In the genomic region with DNA sequence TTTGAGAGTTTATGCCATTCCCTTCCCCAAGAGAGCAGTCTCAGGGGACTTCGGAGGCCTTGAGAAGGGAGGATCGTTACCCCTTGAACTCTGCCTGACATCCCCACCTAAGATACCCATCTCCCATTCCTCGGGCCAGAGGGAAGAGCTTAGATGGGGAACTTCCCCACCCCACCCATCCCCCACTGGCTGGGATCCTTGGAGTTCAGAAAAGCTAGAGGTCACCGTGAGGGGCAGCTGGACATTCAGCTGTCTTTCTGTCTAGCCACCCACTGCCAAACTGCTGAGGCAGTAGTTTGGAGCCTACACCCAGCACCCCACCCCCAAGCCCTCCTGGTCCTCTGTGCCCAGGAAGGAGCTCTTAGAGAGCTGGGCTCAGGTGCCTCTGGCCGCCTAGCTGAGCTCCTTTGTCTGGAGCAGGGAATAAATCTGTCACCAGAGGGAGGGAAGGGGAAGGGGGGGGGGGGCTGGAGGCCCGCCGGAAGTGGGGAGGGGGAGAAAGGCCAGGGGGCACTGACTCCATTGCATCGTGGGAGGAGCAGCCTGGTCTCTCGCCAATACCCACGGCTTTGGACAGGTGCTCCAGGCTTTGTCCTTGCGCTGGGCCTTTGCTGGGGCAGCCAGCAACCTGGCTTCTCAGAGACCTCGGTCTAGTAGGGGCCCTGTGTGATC, we compare ENCODE assay signal across 10 cellular contexts. TPM values are rescaled to one million over a fixed set of nuclear protein-coding genes. Genes with fewer than 3 reads are reported as not detected.
DNase-seq lines count a peak whose midpoint lies in the region; ATAC-seq and TF ChIP-seq lines count a peak whose summit lies in the region.
"Had no signal": no experiment of that assay in that cellular context is flagged by ENCODE, and none has a peak within 500 bp of the region (broad histone marks: within the 10 kb centered on the region; RNA-seq: fewer than 3 reads in every experiment).

No MANE protein-coding gene starts in this region.

- intact Hi-C loops in colonic mucosa (cut with DNase I): no loop called here

- peaks cover 0 to 1% (median 0%) of the 10 kb centered on the region in 7 donors for H3K9me3 Mint-ChIP-seq in CD4-positive, CD25-positive, alpha-beta regulatory T cell
- H3K9me3 Mint-ChIP-seq in neural progenitor cell: no peaks in the 10 kb centered on the region

- peak overlapping the region; percentile 76 for H2AFZ ChIP-seq in neural progenitor cell (replicated peaks)

- no peak overlapping the region for H3K27ac Mint-ChIP-seq in CD4-positive, CD25-positive, alpha-beta regulatory T cell
- peak overlapping the region; percentile 82 for H3K27ac Mint-ChIP-seq in neural progenitor cell

- peaks cover 13% of the 10 kb centered on the region for H3F3A ChIP-seq in neural progenitor cell (ENCODE audit: low read depth)

- peak overlapping the region in 3 of 4 donors; percentile 62 to 77 (median 71) for H3K4me3 Mint-ChIP-seq in CD4-positive, CD25-positive, alpha-beta regulatory T cell
- peak overlapping the region; percentile 80 for H3K4me3 Mint-ChIP-seq in neural progenitor cell

- H3K9me3 ChIP-seq in CD4-positive, CD25-positive, alpha-beta regulatory T cell (ENCODE audit: control insufficient read depth in 2 of 2, low read length in 2 of 2): no peaks in the 10 kb centered on the region
- no peaks in the 10 kb centered on the region for H3K9me3 ChIP-seq in colonic mucosa
- no peaks in the 10 kb centered on the region for H3K9me3 ChIP-seq in neural progenitor cell (ENCODE audit: low read depth)

- H3K79me2 ChIP-seq in neural progenitor cell (ENCODE audit: low read depth): no peaks in the 10 kb centered on the region

- no peak for TF ChIP-seq CTCF in colonic mucosa (IDR thresholded peaks at IDR 0.05)
- no peak for TF ChIP-seq CTCF in neural progenitor cell (IDR thresholded peaks at IDR 0.05)

- no peak for ATAC-seq in CD4-positive, CD25-positive, alpha-beta regulatory T cell (ENCODE audit: low read depth in 2 of 2)
- no peak for ATAC-seq in GM21723 (IDR thresholded peaks at IDR 0.05; ENCODE audit: unreplicated experiment)

- H3K4me1 ChIP-seq in CD4-positive, CD25-positive, alpha-beta regulatory T cell (ENCODE audit: control insufficient read depth, insufficient read depth, low read length, poor library complexity, severe bottlenecking): peaks cover 14% of the 10 kb centered on the region
- peaks cover 3% of the 10 kb centered on the region for H3K4me1 ChIP-seq in colonic mucosa
- peaks cover 18% of the 10 kb centered on the region for H3K4me1 ChIP-seq in neural progenitor cell

- peak overlapping the region; percentile 93 to 100 for H3K9ac ChIP-seq in colonic mucosa (ENCODE audit: low read depth in 2 of 2, low read length in 2 of 2)
- no peak overlapping the region for H3K9ac ChIP-seq in neural progenitor cell

- H3K4me3 ChIP-seq in CD4-positive, CD25-positive, alpha-beta regulatory T cell (ENCODE audit: low read depth, low read length): no peak overlapping the region
- H3K4me3 ChIP-seq in colonic mucosa (peak overlapping the region; percentile 52), neural progenitor cell (peak overlapping the region; percentile 59)

- H4K20me1 ChIP-seq in neural progenitor cell (ENCODE audit: low read depth): no peaks in the 10 kb centered on the region

- H3K36me3 ChIP-seq in CD4-positive, CD25-positive, alpha-beta regulatory T cell (ENCODE audit: control insufficient read depth, insufficient read depth, low read length): no peaks in the 10 kb centered on the region
- H3K36me3 ChIP-seq in colonic mucosa (peaks cover 3% of the 10 kb centered on the region), neural progenitor cell (no peaks in the 10 kb centered on the region)

- peaks cover 0 to 15% (median 2%) of the 10 kb centered on the region in 4 donors for H3K4me1 Mint-ChIP-seq in CD4-positive, CD25-positive, alpha-beta regulatory T cell
- H3K4me1 Mint-ChIP-seq in neural progenitor cell: peaks cover 28% of the 10 kb centered on the region

- DNase-seq in CD4-positive, CD25-positive, alpha-beta regulatory T cell: no peak
- peak; percentile 59 for DNase-seq in colonic mucosa
- DNase-seq in neural progenitor cell (ENCODE audit: low spot score): peak; percentile 44
- DNase-seq in occipital lobe (lab: John Stamatoyannopoulos, UW): no peak
- no peak for DNase-seq in activated CD4-positive, CD25-positive, alpha-beta regulatory T cell (lab: John Stamatoyannopoulos, UW)
- no peak for DNase-seq in AML-193 (lab: John Stamatoyannopoulos, UW)
- DNase-seq: NCI-H446 had no signal

- H3K27me3 ChIP-seq in CD4-positive, CD25-positive, alpha-beta regulatory T cell (ENCODE audit: control insufficient read depth, insufficient read depth, low read length): peaks cover 11% of the 10 kb centered on the region
- H3K27me3 ChIP-seq in colonic mucosa: no peaks in the 10 kb centered on the region
- peaks cover 54% of the 10 kb centered on the region for H3K27me3 ChIP-seq in neural progenitor cell

- peak overlapping the region; percentile 94 for H3K4me2 ChIP-seq in neural progenitor cell

- no peak overlapping the region for H3K27ac ChIP-seq in CD4-positive, CD25-positive, alpha-beta regulatory T cell (ENCODE audit: insufficient read depth, low read length, poor library complexity, severe bottlenecking)
- H3K27ac ChIP-seq in colonic mucosa (peak overlapping the region; percentile 87), neural progenitor cell (no peak overlapping the region)

- TF ChIP-seq RAD21 in Ishikawa (IDR thresholded peaks at IDR 0.05; ENCODE audit: low read depth): no peak

- TF ChIP-seq EP300 in Ishikawa (IDR thresholded peaks at IDR 0.05; ENCODE audit: borderline replicate concordance): no peak

- peaks cover 46% of the 10 kb centered on the region for H3K27me3 Mint-ChIP-seq in CD4-positive, CD25-positive, alpha-beta regulatory T cell
- H3K27me3 Mint-ChIP-seq in neural progenitor cell (ENCODE audit: insufficient read depth, low read depth): peaks cover 39% of the 10 kb centered on the region

- peaks cover 4% of the 10 kb centered on the region for H3K36me3 Mint-ChIP-seq in CD4-positive, CD25-positive, alpha-beta regulatory T cell
- H3K36me3 Mint-ChIP-seq in neural progenitor cell: no peaks in the 10 kb centered on the region

TF ChIP-seq in Ishikawa, 13 proteins besides CTCF, POLR2A, EP300 and RAD21:
- 0 out of 2 replicates have a peak, but pooled peaks have one; percentile 17 for TF ChIP-seq ZBTB7A (IDR thresholded peaks at IDR 0.05; ENCODE audit: low read depth)
- TF ChIP-seq, protein P1, sequence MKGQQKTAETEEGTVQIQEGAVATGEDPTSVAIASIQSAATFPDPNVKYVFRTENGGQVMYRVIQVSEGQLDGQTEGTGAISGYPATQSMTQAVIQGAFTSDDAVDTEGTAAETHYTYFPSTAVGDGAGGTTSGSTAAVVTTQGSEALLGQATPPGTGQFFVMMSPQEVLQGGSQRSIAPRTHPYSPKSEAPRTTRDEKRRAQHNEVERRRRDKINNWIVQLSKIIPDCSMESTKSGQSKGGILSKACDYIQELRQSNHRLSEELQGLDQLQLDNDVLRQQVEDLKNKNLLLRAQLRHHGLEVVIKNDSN (IDR thresholded peaks at IDR 0.05): no peak
TF ChIP-seq in Ishikawa: peak in this region for 1.

RNA-seq across cellular contexts. Expression of a gene that starts 1.0 kb away (rescaled TPM):
- not detected for total RNA-seq in CD4-positive, CD25-positive, alpha-beta regulatory T cell
- polyA plus RNA-seq in CD4-positive, CD25-positive, alpha-beta regulatory T cell: not detected
- total RNA-seq in colonic mucosa: 100 to 1,000 TPM; 348 to 378 TPM
- total RNA-seq in neural progenitor cell (ENCODE audit: low replicate concordance): 1.6 TPM in 1 of 2 replicates, not detected in the other
- not detected for total RNA-seq in occipital lobe
- total RNA-seq: dermis microvascular lymphatic vessel endothelial cell had no signal

RNA-seq across cellular contexts. Expression of a gene that starts 15.7 kb away (rescaled TPM):
- total RNA-seq in CD4-positive, CD25-positive, alpha-beta regulatory T cell: not detected
- under 1 TPM in 1 of 4 donors, not detected in 3; 0.60 TPM for polyA plus RNA-seq in CD4-positive, CD25-positive, alpha-beta regulatory T cell
- total RNA-seq in colonic mucosa (1 to 10 TPM; 7.9 to 8.7 TPM), neural progenitor cell (ENCODE audit: low replicate concordance) (1.5 and 2.2 TPM in 2 replicates), occipital lobe (2.3 TPM)

RNA-seq across cellular contexts. Expression of a gene that starts 38.6 kb away (rescaled TPM):
- total RNA-seq in CD4-positive, CD25-positive, alpha-beta regulatory T cell: not detected
- not detected for polyA plus RNA-seq in CD4-positive, CD25-positive, alpha-beta regulatory T cell
- 10 to 100 TPM in 1 of 2 donors, 1 to 10 TPM in 1; 3.7 to 12.3 TPM for total RNA-seq in colonic mucosa
- total RNA-seq in neural progenitor cell (ENCODE audit: low replicate concordance): 0.96 TPM in 1 of 2 replicates, not detected in the other
- total RNA-seq in occipital lobe: 2.3 TPM

RNA-seq across cellular contexts. Expression of a gene that starts 49.0 kb away (rescaled TPM):
- 92.5 TPM for total RNA-seq in CD4-positive, CD25-positive, alpha-beta regulatory T cell
- polyA plus RNA-seq in CD4-positive, CD25-positive, alpha-beta regulatory T cell: 100 to 1,000 TPM; 119 to 141 (median 133) TPM
- 100 to 1,000 TPM; 194 to 195 TPM for total RNA-seq in colonic mucosa
- 29.7 and 42.0 TPM in 2 replicates for total RNA-seq in neural progenitor cell (ENCODE audit: low replicate concordance)
- 63.0 TPM for total RNA-seq in occipital lobe

RNA-seq across cellular contexts. Expression of a gene that starts 51.4 kb away (rescaled TPM):
- not detected for total RNA-seq in CD4-positive, CD25-positive, alpha-beta regulatory T cell
- not detected for polyA plus RNA-seq in CD4-positive, CD25-positive, alpha-beta regulatory T cell
- total RNA-seq in colonic mucosa (not detected), neural progenitor cell (ENCODE audit: low replicate concordance) (not detected in 2 replicates), occipital lobe (not detected)
- total RNA-seq: dermis microvascular lymphatic vessel endothelial cell had no signal

Comparison
In these comparisons a context has a peak if more than half of its experiments do, and no peak if none do; other contexts are left out.
1. DNase-seq: peak in colonic mucosa (single experiment) and neural progenitor cell (single experiment); none in CD4-positive, CD25-positive, alpha-beta regulatory T cell (0 of 3), occipital lobe (single experiment), activated CD4-positive, CD25-positive, alpha-beta regulatory T cell (0 of 4) and AML-193 (0 of 2).
2. RNA of a gene that starts 1.0 kb away (total RNA-seq): 348 to 378 TPM in colonic mucosa; not detected in CD4-positive, CD25-positive, alpha-beta regulatory T cell (single experiment), 1.6 TPM in neural progenitor cell and not detected in occipital lobe (single experiment); every median in the first group is over 100 times any median in the second.